In the genomic region with DNA sequence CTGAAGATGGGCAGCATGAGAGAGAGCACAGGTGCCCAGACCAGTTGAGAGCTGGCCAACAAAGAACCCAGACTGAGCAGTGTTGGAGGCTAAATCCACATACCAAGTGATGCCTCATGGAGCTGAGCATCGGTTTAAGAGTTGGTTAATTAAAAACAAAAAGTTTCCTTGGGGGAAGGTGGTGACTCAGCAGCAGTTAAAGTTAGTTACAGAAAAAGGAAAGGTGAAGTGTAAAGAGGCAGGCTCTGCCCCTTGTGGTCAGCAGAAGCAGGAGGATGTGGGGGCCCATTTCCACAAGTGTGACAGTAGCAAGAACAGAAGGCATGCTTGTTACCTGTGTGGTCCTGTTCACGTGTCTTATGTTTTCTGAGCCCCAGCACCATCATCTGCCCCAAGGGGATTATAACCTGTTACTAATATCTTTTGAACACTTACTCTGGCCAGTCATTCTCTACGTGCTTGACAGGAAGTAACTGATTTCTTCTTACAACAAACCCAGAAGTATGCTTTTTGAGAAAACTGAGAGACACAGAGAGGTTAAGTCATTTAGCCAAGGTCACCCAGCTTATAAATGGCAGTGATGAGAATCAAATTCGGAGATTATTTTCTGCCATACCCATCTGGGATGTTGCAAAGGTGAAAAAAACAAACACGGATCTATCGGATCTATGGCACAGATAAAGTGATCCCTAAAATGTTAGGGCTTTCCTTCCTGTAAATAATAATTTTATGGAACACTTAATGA, we compare ENCODE assay signal across 9 cellular contexts.
DNase-seq lines count a peak whose midpoint lies in the region; ATAC-seq, FAIRE-seq and TF ChIP-seq lines count a peak whose summit lies in the region.
"Had no signal": no experiment of that assay in that cellular context is flagged by ENCODE, and none has a peak within 500 bp of the region (broad histone marks: within the 10 kb centered on the region; RNA-seq: fewer than 3 reads in every experiment).

No MANE protein-coding gene starts in this region.

- DNase-seq in CD4-positive, CD25-positive, alpha-beta regulatory T cell = peak in 2 of 3 donors; percentile 2 to 13
- peak; percentile 36 for DNase-seq in GM19240 (ENCODE audit: insufficient read length, low spot score)
- peak; percentile 9 for DNase-seq in astrocyte (ENCODE audit: low read depth)
- no peak for DNase-seq in NCI-H748 treated with DMSO at 0.1 percent for 48 hours (lab: John Stamatoyannopoulos, UW)
- no peak for DNase-seq in MV-4-11 (lab: John Stamatoyannopoulos, UW)
- no peak for DNase-seq in sciatic nerve (ENCODE audit: low spot score)
- DNase-seq in omental fat pad (ENCODE audit: low spot score) = no peak

- intact Hi-C loops in sciatic nerve (cut with DNase I) = no loop called here

- peaks cover 0 to 7% (median 2%) of the 10 kb centered on the region in 4 donors for H3K4me1 Mint-ChIP-seq in CD4-positive, CD25-positive, alpha-beta regulatory T cell
- H3K4me1 Mint-ChIP-seq in astrocyte (ENCODE audit: low read depth, unreplicated experiment) = peaks cover 8% of the 10 kb centered on the region

- H2AFZ ChIP-seq in astrocyte (ENCODE audit: low read depth, low read length) = no peak overlapping the region

- peaks cover 0 to 4% (median under 1%) of the 10 kb centered on the region in 7 donors for H3K9me3 Mint-ChIP-seq in CD4-positive, CD25-positive, alpha-beta regulatory T cell
- H3K9me3 Mint-ChIP-seq in astrocyte (ENCODE audit: unreplicated experiment) = no peaks in the 10 kb centered on the region

- no peaks in the 10 kb centered on the region for H3K36me3 ChIP-seq in CD4-positive, CD25-positive, alpha-beta regulatory T cell (ENCODE audit: control insufficient read depth, insufficient read depth, low read length)
- no peaks in the 10 kb centered on the region for H3K36me3 ChIP-seq in astrocyte (ENCODE audit: insufficient read depth, low read length)

- H3K9me3 ChIP-seq in CD4-positive, CD25-positive, alpha-beta regulatory T cell (ENCODE audit: control insufficient read depth in 2 of 2, low read length in 2 of 2) = no peaks in the 10 kb centered on the region
- no peaks in the 10 kb centered on the region for H3K9me3 ChIP-seq in astrocyte (ENCODE audit: insufficient read depth, low read depth, low read length)

- no peak overlapping the region for H3K9ac ChIP-seq in astrocyte (ENCODE audit: low read length)

- no peak overlapping the region for H3K4me3 ChIP-seq in CD4-positive, CD25-positive, alpha-beta regulatory T cell (ENCODE audit: low read depth, low read length)
- H3K4me3 ChIP-seq in astrocyte (ENCODE audit: insufficient read depth, low read depth, low read length) = no peak overlapping the region

- no peaks in the 10 kb centered on the region for H3K4me1 ChIP-seq in CD4-positive, CD25-positive, alpha-beta regulatory T cell (ENCODE audit: control insufficient read depth, insufficient read depth, low read length, poor library complexity, severe bottlenecking)
- H3K4me1 ChIP-seq in astrocyte (ENCODE audit: insufficient read depth, low read length) = peaks cover 6% of the 10 kb centered on the region

- H3K27ac Mint-ChIP-seq in CD4-positive, CD25-positive, alpha-beta regulatory T cell = no peak overlapping the region
- no peak overlapping the region for H3K27ac Mint-ChIP-seq in astrocyte (ENCODE audit: unreplicated experiment)

- no peaks in the 10 kb centered on the region for H3K36me3 Mint-ChIP-seq in CD4-positive, CD25-positive, alpha-beta regulatory T cell
- no peaks in the 10 kb centered on the region for H3K36me3 Mint-ChIP-seq in astrocyte (ENCODE audit: low read depth, unreplicated experiment)

- H3K27ac ChIP-seq in CD4-positive, CD25-positive, alpha-beta regulatory T cell (ENCODE audit: insufficient read depth, low read length, poor library complexity, severe bottlenecking) = no peak overlapping the region
- no peak overlapping the region for H3K27ac ChIP-seq in astrocyte (ENCODE audit: low read depth, low read length)
- H3K27ac ChIP-seq: HL-60 had no signal

- TF ChIP-seq CTCF in astrocyte (IDR thresholded peaks at IDR 0.05; ENCODE audit: insufficient read depth, low read depth, low read length) = peak; percentile 49
- TF ChIP-seq CTCF in omental fat pad (IDR thresholded peaks at IDR 0.05) = no peak

- no peaks in the 10 kb centered on the region for H3K27me3 ChIP-seq in CD4-positive, CD25-positive, alpha-beta regulatory T cell (ENCODE audit: control insufficient read depth, insufficient read depth, low read length)
- no peaks in the 10 kb centered on the region for H3K27me3 ChIP-seq in astrocyte (ENCODE audit: insufficient read depth, low read length)

- H4K20me1 ChIP-seq in astrocyte (ENCODE audit: insufficient read depth, low read length) = no peaks in the 10 kb centered on the region

- H3K27me3 Mint-ChIP-seq in CD4-positive, CD25-positive, alpha-beta regulatory T cell = peaks cover 3% of the 10 kb centered on the region
- peaks cover 7% of the 10 kb centered on the region for H3K27me3 Mint-ChIP-seq in astrocyte (ENCODE audit: low read depth, unreplicated experiment)

- no peak overlapping the region for H3K4me3 Mint-ChIP-seq in CD4-positive, CD25-positive, alpha-beta regulatory T cell
- no peak overlapping the region for H3K4me3 Mint-ChIP-seq in astrocyte (ENCODE audit: unreplicated experiment)

- ATAC-seq in CD4-positive, CD25-positive, alpha-beta regulatory T cell (ENCODE audit: low read depth in 2 of 2) = peak in 1 of 2 donors; percentile 45
- ATAC-seq in HG03095 (IDR thresholded peaks at IDR 0.05; ENCODE audit: unreplicated experiment) (peak; percentile 89), sciatic nerve (no peak), omental fat pad (ENCODE audit: low FRiP score) (no peak)

- no peak for FAIRE-seq in astrocyte (lab: Jason Lieb, UNC)

- H3K4me2 ChIP-seq in astrocyte (ENCODE audit: low read length) = peak overlapping the region; percentile 3

- no peaks in the 10 kb centered on the region for H3K79me2 ChIP-seq in astrocyte (ENCODE audit: insufficient read depth, low read length)

Comparison
In these comparisons a context has a peak if more than half of its experiments do, and no peak if none do; other contexts are left out.
1. DNase-seq: peak in CD4-positive, CD25-positive, alpha-beta regulatory T cell (2 of 3), GM19240 (single experiment) and astrocyte (single experiment); none in NCI-H748 treated with DMSO at 0.1 percent for 48 hours (single experiment), MV-4-11 (single experiment), sciatic nerve (single experiment) and omental fat pad (single experiment).